Comparison of ENCODE assay signal across 11 cellular contexts in the genomic region with DNA sequence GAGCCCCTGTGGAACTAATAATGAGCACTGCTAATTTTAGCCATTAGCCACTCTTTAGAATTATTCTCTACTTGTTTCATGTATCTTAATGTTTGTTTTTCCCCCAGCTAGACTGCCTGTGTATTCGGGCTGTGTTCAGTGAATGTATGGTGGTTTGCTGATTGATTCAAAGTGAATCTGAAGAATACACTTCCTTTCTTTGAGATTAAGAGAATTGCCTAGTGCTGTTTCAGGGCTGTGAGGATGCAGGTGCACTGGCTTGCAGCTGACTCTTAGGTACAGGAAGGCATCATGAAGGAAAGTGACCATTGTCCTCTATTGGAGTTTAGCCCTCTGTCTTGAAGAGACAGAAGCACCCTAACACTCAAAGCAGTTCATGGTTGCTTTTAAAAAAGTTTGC.
DNase-seq lines count a peak whose midpoint lies in the region; ATAC-seq, FAIRE-seq and TF ChIP-seq lines count a peak whose summit lies in the region.
"Had no signal": no experiment of that assay in that cellular context is flagged by ENCODE, and none has a peak within 500 bp of the region (broad histone marks: within the 10 kb centered on the region; RNA-seq: fewer than 3 reads in every experiment).

No MANE protein-coding gene starts in this region.

- H3K27ac Mint-ChIP-seq in activated naive CD8-positive, alpha-beta T cell treated with anti-CD3 and anti-CD28 coated beads, Interleukin-2, amount 10 ng/mL, durations not matched to agents 7 days and 5 days: no peak overlapping the region
- H3K27ac Mint-ChIP-seq in activated naive CD8-positive, alpha-beta T cell treated with anti-CD3 and anti-CD28 coated beads, Interleukin-2, amount 50 U/mL, for 24 hours: no peak overlapping the region
- no peak overlapping the region for H3K27ac Mint-ChIP-seq in neural progenitor cell

- peaks cover 29% of the 10 kb centered on the region for H3K79me2 ChIP-seq in neural progenitor cell (ENCODE audit: low read depth)

- no peak overlapping the region for H3K4me3 Mint-ChIP-seq in activated naive CD8-positive, alpha-beta T cell treated with anti-CD3 and anti-CD28 coated beads, Interleukin-2, amount 10 ng/mL, durations not matched to agents 7 days and 5 days
- H3K4me3 Mint-ChIP-seq in activated naive CD8-positive, alpha-beta T cell treated with anti-CD3 and anti-CD28 coated beads, Interleukin-2, amount 50 U/mL, for 24 hours: no peak overlapping the region
- no peak overlapping the region for H3K4me3 Mint-ChIP-seq in neural progenitor cell

- no peak for FAIRE-seq in D721Med (lab: Jason Lieb, UNC)

- no peak for DNase-seq in activated naive CD8-positive, alpha-beta T cell treated with anti-CD3 and anti-CD28 coated beads, Interleukin-2, amount 10 ng/mL, durations not matched to agents 7 days and 5 days
- no peak for DNase-seq in activated naive CD8-positive, alpha-beta T cell treated with anti-CD3 and anti-CD28 coated beads, Interleukin-2, amount 50 U/mL, for 24 hours
- DNase-seq in neural progenitor cell (ENCODE audit: low spot score) (no peak), NCI-H2029 treated with DMSO at 0.1 percent for 48 hours (lab: John Stamatoyannopoulos, UW) (no peak), D721Med (ENCODE audit: insufficient read length, low spot score) (no peak), NCI-H1105 (lab: John Stamatoyannopoulos, UW) (no peak)
- DNase-seq: ACHN; activated CD8-positive, alpha-beta memory T cell treated with anti-CD3 and anti-CD28 coated beads, Interleukin-2, amount 50 U/mL, for 4 hours; SW 1271 had no signal

- H3K27me3 ChIP-seq in neural progenitor cell: no peaks in the 10 kb centered on the region

- no peak overlapping the region for H3K4me3 ChIP-seq in neural progenitor cell

- H3K36me3 Mint-ChIP-seq in activated naive CD8-positive, alpha-beta T cell treated with anti-CD3 and anti-CD28 coated beads, Interleukin-2, amount 10 ng/mL, durations not matched to agents 7 days and 5 days: peaks cover 4% of the 10 kb centered on the region
- peaks cover 10% of the 10 kb centered on the region for H3K36me3 Mint-ChIP-seq in activated naive CD8-positive, alpha-beta T cell treated with anti-CD3 and anti-CD28 coated beads, Interleukin-2, amount 50 U/mL, for 24 hours (ENCODE audit: low read depth)
- peaks cover 2% of the 10 kb centered on the region for H3K36me3 Mint-ChIP-seq in neural progenitor cell

- H3F3A ChIP-seq in neural progenitor cell (ENCODE audit: low read depth): peaks cover 11% of the 10 kb centered on the region

- H2AFZ ChIP-seq in neural progenitor cell (replicated peaks): no peak overlapping the region

- peaks cover 6% of the 10 kb centered on the region for H4K20me1 ChIP-seq in neural progenitor cell (ENCODE audit: low read depth)

- TF ChIP-seq CTCF in neural progenitor cell (IDR thresholded peaks at IDR 0.05) (no peak), D721Med (IDR thresholded peaks at IDR 0.05; ENCODE audit: insufficient read depth, missing control alignments) (no peak)

- H3K27ac ChIP-seq in neural progenitor cell: peak overlapping the region; percentile 27

- H3K4me1 ChIP-seq in neural progenitor cell: peaks cover 23% of the 10 kb centered on the region

- POLR2A ChIA-PET in activated naive CD8-positive, alpha-beta T cell treated with anti-CD3 and anti-CD28 coated beads, Interleukin-2, amount 10 ng/mL, durations not matched to agents 7 days and 5 days (lab: Charles Lee): no interaction called here

- H3K9me3 ChIP-seq in neural progenitor cell (ENCODE audit: low read depth): no peaks in the 10 kb centered on the region

- peak; percentile 18 for ATAC-seq in activated naive CD8-positive, alpha-beta T cell treated with anti-CD3 and anti-CD28 coated beads, Interleukin-2, amount 10 ng/mL, durations not matched to agents 7 days and 5 days (ENCODE audit: low read depth)
- no peak for ATAC-seq in activated naive CD8-positive, alpha-beta T cell treated with anti-CD3 and anti-CD28 coated beads, Interleukin-2, amount 50 U/mL, for 24 hours
- peak; percentile 80 for ATAC-seq in GM21619 (IDR thresholded peaks at IDR 0.05; ENCODE audit: unreplicated experiment)
- peak; percentile 74 for ATAC-seq in HG03196 (IDR thresholded peaks at IDR 0.05; ENCODE audit: unreplicated experiment)

- H3K36me3 ChIP-seq in neural progenitor cell: no peaks in the 10 kb centered on the region

- no peak overlapping the region for H3K4me2 ChIP-seq in neural progenitor cell

- H3K27me3 Mint-ChIP-seq in activated naive CD8-positive, alpha-beta T cell treated with anti-CD3 and anti-CD28 coated beads, Interleukin-2, amount 10 ng/mL, durations not matched to agents 7 days and 5 days: no peaks in the 10 kb centered on the region
- H3K27me3 Mint-ChIP-seq in activated naive CD8-positive, alpha-beta T cell treated with anti-CD3 and anti-CD28 coated beads, Interleukin-2, amount 50 U/mL, for 24 hours: no peaks in the 10 kb centered on the region
- H3K27me3 Mint-ChIP-seq in neural progenitor cell (ENCODE audit: insufficient read depth, low read depth): no peaks in the 10 kb centered on the region

- H3K9ac ChIP-seq in neural progenitor cell: no peak overlapping the region

- peaks cover 20% of the 10 kb centered on the region for H3K4me1 Mint-ChIP-seq in activated naive CD8-positive, alpha-beta T cell treated with anti-CD3 and anti-CD28 coated beads, Interleukin-2, amount 10 ng/mL, durations not matched to agents 7 days and 5 days
- peaks cover 38% of the 10 kb centered on the region for H3K4me1 Mint-ChIP-seq in activated naive CD8-positive, alpha-beta T cell treated with anti-CD3 and anti-CD28 coated beads, Interleukin-2, amount 50 U/mL, for 24 hours
- peaks cover 11% of the 10 kb centered on the region for H3K4me1 Mint-ChIP-seq in neural progenitor cell

- H3K9me3 Mint-ChIP-seq in activated naive CD8-positive, alpha-beta T cell treated with anti-CD3 and anti-CD28 coated beads, Interleukin-2, amount 10 ng/mL, durations not matched to agents 7 days and 5 days: no peaks in the 10 kb centered on the region
- H3K9me3 Mint-ChIP-seq in activated naive CD8-positive, alpha-beta T cell treated with anti-CD3 and anti-CD28 coated beads, Interleukin-2, amount 50 U/mL, for 24 hours: peaks cover 4% of the 10 kb centered on the region
- no peaks in the 10 kb centered on the region for H3K9me3 Mint-ChIP-seq in neural progenitor cell
